ENCODE assay signal across 34 cellular contexts in genomic region chr6:168902075-168902474, GRCh38.
"Had no signal": no experiment of that assay in that cellular context is flagged by ENCODE, and none has a peak within 500 bp of the region (broad histone marks: within the 10 kb centered on the region; RNA-seq: fewer than 3 reads in every experiment).

No MANE protein-coding gene starts in this region.

- H3K27ac ChIP-seq: KMS-11 had no signal

- DNase-seq: Karpas-422, Kasumi-1, KG1, MG63, MM.1S, MV-4-11, NCI-H1048, NCI-H1092, NCI-H1092 treated with DMSO at 0.1 percent for 48 hours, NCI-H1105, NCI-H1105 treated with DMSO at 0.1 percent for 48 hours, NCI-H1417, NCI-H1417 treated with DMSO at 0.1 percent for 48 hours, NCI-H1436, NCI-H1436 treated with DMSO at 0.1 percent for 48 hours, NCI-H146, NCI-H1694, NCI-H1694 treated with DMSO at 0.1 percent for 48 hours, NCI-H187, NCI-H187 treated with DMSO at 0.1 percent for 48 hours, NCI-H1930, NCI-H2029, NCI-H2029 treated with DMSO at 0.1 percent for 48 hours, NCI-H2081, NCI-H2081 treated with DMSO at 0.1 percent for 48 hours, NCI-H2107, NCI-H2171, NCI-H2171 treated with DMSO at 0.1 percent for 48 hours, NCI-H2227 treated with DMSO at 0.1 percent for 48 hours, NCI-H226, NCI-H345, NCI-H446, NCI-H446 treated with DMSO at 0.1 percent for 48 hours had no signal

- H3K36me3 ChIP-seq: MG63 had no signal

- H3K27me3 ChIP-seq: MG63 had no signal

- H3K4me3 ChIP-seq: MG63 had no signal
